13 cellular contexts compared by ENCODE assay signal in genomic region chr12:127785535-127785934, GRCh38.
DNase-seq lines count a peak whose midpoint lies in the region; ATAC-seq and TF ChIP-seq lines count a peak whose summit lies in the region.
"Had no signal": no experiment of that assay in that cellular context is flagged by ENCODE, and none has a peak within 500 bp of the region (broad histone marks: within the 10 kb centered on the region; RNA-seq: fewer than 3 reads in every experiment).

No MANE protein-coding gene starts in this region.

- H3K27me3 ChIP-seq in adipocyte (replicated peaks; ENCODE audit: control insufficient read depth, insufficient read depth, low read length): peaks cover 5% of the 10 kb centered on the region
- H3K27me3 ChIP-seq: right lobe of liver had no signal

- no peak for TF ChIP-seq CTCF in foreskin fibroblast (IDR thresholded peaks at IDR 0.05; ENCODE audit: low read depth, low read length)

- H3K9me3 ChIP-seq in adipocyte (ENCODE audit: control insufficient read depth, low read length): no peaks in the 10 kb centered on the region
- H3K9me3 ChIP-seq: right lobe of liver, thoracic aorta had no signal

- peaks cover 9% of the 10 kb centered on the region for H3K4me1 ChIP-seq in adipocyte (ENCODE audit: control insufficient read depth, insufficient read depth, low read length)
- H3K4me1 ChIP-seq: right lobe of liver had no signal

- H3K9ac ChIP-seq in adipocyte (ENCODE audit: low read length): no peak overlapping the region

- DNase-seq in GM04504 (ENCODE audit: low read depth) (peak; percentile 69), adipocyte (ENCODE audit: low read depth) (peak; percentile 88), foreskin fibroblast (peak; percentile 2 to 76), smooth muscle cell of the brain vasculature (ENCODE audit: low read depth, low spot score) (peak; percentile 6), ecto neural progenitor cell (ENCODE audit: low spot score) (no peak)
- no peak for DNase-seq in activated CD4-positive, CD25-positive, alpha-beta regulatory T cell treated with anti-CD3 and anti-CD28 coated beads, Interleukin-2, amount 50 U/mL, for 72 hours
- DNase-seq in activated CD8-positive, alpha-beta memory T cell treated with anti-CD3 and anti-CD28 coated beads for 24 hours: no peak
- DNase-seq: cortex of kidney, foreskin melanocyte, NCI-H2227 treated with DMSO at 0.1 percent for 48 hours, right lobe of liver had no signal

- H3K4me3 ChIP-seq in adipocyte (ENCODE audit: low read length) (no peak overlapping the region), foreskin fibroblast (ENCODE audit: low read depth in 1 of 2, low read length in 2 of 2) (peak overlapping the region in 1 of 2 donors; percentile 6)
- H3K4me3 ChIP-seq: right lobe of liver, thoracic aorta had no signal

- ATAC-seq in GM19324 (IDR thresholded peaks at IDR 0.05; ENCODE audit: low FRiP score, unreplicated experiment): no peak
- ATAC-seq: right lobe of liver had no signal

- no peaks in the 10 kb centered on the region for H3K36me3 ChIP-seq in adipocyte (ENCODE audit: control insufficient read depth, insufficient read depth, low read length, severe bottlenecking)
- H3K36me3 ChIP-seq: right lobe of liver, thoracic aorta had no signal

Comparison
In these comparisons a context has a peak if more than half of its experiments do, and no peak if none do; other contexts are left out.
1. DNase-seq: peak in GM04504 (single experiment), adipocyte (single experiment), foreskin fibroblast (2 of 2) and smooth muscle cell of the brain vasculature (single experiment); none in activated CD4-positive, CD25-positive, alpha-beta regulatory T cell treated with anti-CD3 and anti-CD28 coated beads, Interleukin-2, amount 50 U/mL, for 72 hours (single experiment), ecto neural progenitor cell (single experiment) and activated CD8-positive, alpha-beta memory T cell treated with anti-CD3 and anti-CD28 coated beads for 24 hours (single experiment).